In the genomic region with DNA sequence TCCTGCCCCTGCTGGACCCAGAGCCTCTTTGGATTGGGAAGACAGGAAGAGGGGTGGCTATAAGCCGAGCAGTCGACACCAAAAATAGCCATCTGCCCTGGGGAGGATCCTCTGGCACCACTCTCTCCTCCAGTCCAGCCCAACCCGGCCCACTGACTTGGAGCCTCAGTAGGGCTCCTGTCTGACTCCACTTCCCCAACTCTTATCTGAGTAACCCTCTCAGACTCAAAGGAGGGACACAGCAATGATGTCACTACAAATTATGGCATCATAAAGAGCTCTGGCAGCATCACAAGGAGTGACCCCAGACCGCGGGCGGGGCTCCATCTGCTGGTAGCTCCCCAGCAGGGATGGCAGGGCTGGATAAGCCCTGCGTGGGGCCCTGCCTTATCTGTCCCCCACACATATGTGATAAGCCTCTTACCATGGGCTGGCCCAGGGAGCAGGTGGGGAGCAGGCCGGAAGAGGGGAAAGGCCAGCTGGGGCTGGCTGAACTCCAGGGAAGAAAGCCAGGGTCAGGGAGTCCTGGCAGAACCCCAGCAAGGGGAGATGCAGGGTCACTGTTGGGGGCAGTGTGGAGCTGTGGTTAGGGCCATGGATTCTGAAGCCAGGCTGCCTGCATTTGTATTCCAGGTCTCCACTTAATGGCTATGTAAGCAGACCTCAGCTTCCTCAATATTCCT, we compare ENCODE assay signal across 1 cellular context.
TF ChIP-seq lines count a peak whose summit lies in the region.

No MANE protein-coding gene starts in this region.

TF ChIP-seq in K562, 482 proteins besides CTCF, POLR2A, EP300 and RAD21 (continued from another document and continues in another):
- TF ChIP-seq MYC (IDR thresholded peaks at IDR 0.05; ENCODE audit: low read depth, low read length), result peak; percentile 93
- TF ChIP-seq MYC (CRISPR knock-in tag; IDR thresholded peaks at IDR 0.05; ENCODE audit: borderline replicate concordance, low read depth), result 0 out of 2 replicates have a peak, but pooled peaks have one; percentile 3
- TF ChIP-seq CCNT2 (IDR thresholded peaks at IDR 0.05; ENCODE audit: borderline replicate concordance, extremely low read depth, insufficient read length, low read depth, low read length), result peak; percentile 100
- TF ChIP-seq HMG20B (CRISPR knock-in tag; IDR thresholded peaks at IDR 0.05), result no peak
- peak; percentile 99 for TF ChIP-seq NBN (IDR thresholded peaks at IDR 0.05; ENCODE audit: low read depth)
- peak; percentile 84 for TF ChIP-seq TAF1 (IDR thresholded peaks at IDR 0.05; ENCODE audit: control insufficient read depth, extremely low read depth, insufficient read depth, low read length, severe bottlenecking)
- TF ChIP-seq GTF2A2 (tag; IDR thresholded peaks at IDR 0.05), result no peak
- TF ChIP-seq ZZZ3 (IDR thresholded peaks at IDR 0.05), result no peak
- peak; percentile 97 for TF ChIP-seq ERF (CRISPR knock-in tag; IDR thresholded peaks at IDR 0.05)
- no peak for TF ChIP-seq TAF15 (IDR thresholded peaks at IDR 0.05; ENCODE audit: low read depth, low read length)
- TF ChIP-seq CHD4 (IDR thresholded peaks at IDR 0.05; ENCODE audit: insufficient read depth, insufficient replicate concordance, low read depth, low read length, poor library complexity, severe bottlenecking), result no peak
- TF ChIP-seq, protein P1, sequence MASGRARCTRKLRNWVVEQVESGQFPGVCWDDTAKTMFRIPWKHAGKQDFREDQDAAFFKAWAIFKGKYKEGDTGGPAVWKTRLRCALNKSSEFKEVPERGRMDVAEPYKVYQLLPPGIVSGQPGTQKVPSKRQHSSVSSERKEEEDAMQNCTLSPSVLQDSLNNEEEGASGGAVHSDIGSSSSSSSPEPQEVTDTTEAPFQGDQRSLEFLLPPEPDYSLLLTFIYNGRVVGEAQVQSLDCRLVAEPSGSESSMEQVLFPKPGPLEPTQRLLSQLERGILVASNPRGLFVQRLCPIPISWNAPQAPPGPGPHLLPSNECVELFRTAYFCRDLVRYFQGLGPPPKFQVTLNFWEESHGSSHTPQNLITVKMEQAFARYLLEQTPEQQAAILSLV (tag; IDR thresholded peaks at IDR 0.05), result peak; percentile 86
- no peak; the same call in 1 of the 2 replicates for TF ChIP-seq GTF2E2 (tag; IDR thresholded peaks at IDR 0.05)
- TF ChIP-seq ELF1 (tag; IDR thresholded peaks at IDR 0.05), result peak; percentile 97
- peak in 1 of 2 experiments; percentile 46; a peak in 1 of 4 replicates for TF ChIP-seq FOXA3 (CRISPR knock-in tag; conservative IDR thresholded peaks at IDR 0.05 in 1 of 2, IDR thresholded peaks at IDR 0.05 in 1 of 2)
- TF ChIP-seq MAX (CRISPR knock-in tag; IDR thresholded peaks at IDR 0.05), result peak; percentile 91
- peak; percentile 99 for TF ChIP-seq SMARCC2 (IDR thresholded peaks at IDR 0.05; ENCODE audit: low read depth)
- TF ChIP-seq SMARCB1 (IDR thresholded peaks at IDR 0.05; ENCODE audit: insufficient read length, low read depth), result no peak
- TF ChIP-seq NFATC3 (IDR thresholded peaks at IDR 0.05), result peak; percentile 45; the same call in 1 of the 2 replicates
- peak; percentile 98 for TF ChIP-seq MYNN (IDR thresholded peaks at IDR 0.05)
- no peak for TF ChIP-seq MYNN (CRISPR knock-in tag; IDR thresholded peaks at IDR 0.05)
- TF ChIP-seq ZBED1 (IDR thresholded peaks at IDR 0.05), result peak; percentile 97
- no peak for TF ChIP-seq XRCC4 (IDR thresholded peaks at IDR 0.05; ENCODE audit: extremely low read depth, insufficient read depth, insufficient read length)
- TF ChIP-seq, protein P2, sequence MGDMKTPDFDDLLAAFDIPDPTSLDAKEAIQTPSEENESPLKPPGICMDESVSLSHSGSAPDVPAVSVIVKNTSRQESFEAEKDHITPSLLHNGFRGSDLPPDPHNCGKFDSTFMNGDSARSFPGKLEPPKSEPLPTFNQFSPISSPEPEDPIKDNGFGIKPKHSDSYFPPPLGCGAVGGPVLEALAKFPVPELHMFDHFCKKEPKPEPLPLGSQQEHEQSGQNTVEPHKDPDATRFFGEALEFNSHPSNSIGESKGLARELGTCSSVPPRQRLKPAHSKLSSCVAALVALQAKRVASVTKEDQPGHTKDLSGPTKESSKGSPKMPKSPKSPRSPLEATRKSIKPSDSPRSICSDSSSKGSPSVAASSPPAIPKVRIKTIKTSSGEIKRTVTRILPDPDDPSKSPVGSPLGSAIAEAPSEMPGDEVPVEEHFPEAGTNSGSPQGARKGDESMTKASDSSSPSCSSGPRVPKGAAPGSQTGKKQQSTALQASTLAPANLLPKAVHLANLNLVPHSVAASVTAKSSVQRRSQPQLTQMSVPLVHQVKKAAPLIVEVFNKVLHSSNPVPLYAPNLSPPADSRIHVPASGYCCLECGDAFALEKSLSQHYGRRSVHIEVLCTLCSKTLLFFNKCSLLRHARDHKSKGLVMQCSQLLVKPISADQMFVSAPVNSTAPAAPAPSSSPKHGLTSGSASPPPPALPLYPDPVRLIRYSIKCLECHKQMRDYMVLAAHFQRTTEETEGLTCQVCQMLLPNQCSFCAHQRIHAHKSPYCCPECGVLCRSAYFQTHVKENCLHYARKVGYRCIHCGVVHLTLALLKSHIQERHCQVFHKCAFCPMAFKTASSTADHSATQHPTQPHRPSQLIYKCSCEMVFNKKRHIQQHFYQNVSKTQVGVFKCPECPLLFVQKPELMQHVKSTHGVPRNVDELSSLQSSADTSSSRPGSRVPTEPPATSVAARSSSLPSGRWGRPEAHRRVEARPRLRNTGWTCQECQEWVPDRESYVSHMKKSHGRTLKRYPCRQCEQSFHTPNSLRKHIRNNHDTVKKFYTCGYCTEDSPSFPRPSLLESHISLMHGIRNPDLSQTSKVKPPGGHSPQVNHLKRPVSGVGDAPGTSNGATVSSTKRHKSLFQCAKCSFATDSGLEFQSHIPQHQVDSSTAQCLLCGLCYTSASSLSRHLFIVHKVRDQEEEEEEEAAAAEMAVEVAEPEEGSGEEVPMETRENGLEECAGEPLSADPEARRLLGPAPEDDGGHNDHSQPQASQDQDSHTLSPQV (IDR thresholded peaks at IDR 0.05), result peak; percentile 89
- no peak for TF ChIP-seq ZNF408 (CRISPR knock-in tag; IDR thresholded peaks at IDR 0.05; ENCODE audit: low read depth)
- peak; percentile 29; the same call in 1 of the 2 replicates for TF ChIP-seq PKNOX1 (IDR thresholded peaks at IDR 0.05)
- no peak for TF ChIP-seq GTF3C2 (IDR thresholded peaks at IDR 0.05; ENCODE audit: borderline replicate concordance, extremely low read depth, insufficient read length)
- TF ChIP-seq, protein P3, sequence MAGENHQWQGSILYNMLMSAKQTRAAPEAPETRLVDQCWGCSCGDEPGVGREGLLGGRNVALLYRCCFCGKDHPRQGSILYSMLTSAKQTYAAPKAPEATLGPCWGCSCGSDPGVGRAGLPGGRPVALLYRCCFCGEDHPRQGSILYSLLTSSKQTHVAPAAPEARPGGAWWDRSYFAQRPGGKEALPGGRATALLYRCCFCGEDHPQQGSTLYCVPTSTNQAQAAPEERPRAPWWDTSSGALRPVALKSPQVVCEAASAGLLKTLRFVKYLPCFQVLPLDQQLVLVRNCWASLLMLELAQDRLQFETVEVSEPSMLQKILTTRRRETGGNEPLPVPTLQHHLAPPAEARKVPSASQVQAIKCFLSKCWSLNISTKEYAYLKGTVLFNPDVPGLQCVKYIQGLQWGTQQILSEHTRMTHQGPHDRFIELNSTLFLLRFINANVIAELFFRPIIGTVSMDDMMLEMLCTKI (IDR thresholded peaks at IDR 0.05; ENCODE audit: partially characterized antibody), result no peak
- peak; percentile 13 for TF ChIP-seq TBP (optimal IDR thresholded peaks at IDR 0.05; ENCODE audit: low read depth, low read length)
- peak; percentile 99 for TF ChIP-seq HDAC3 (IDR thresholded peaks at IDR 0.05; ENCODE audit: borderline replicate concordance, partially characterized antibody)
- TF ChIP-seq HLTF (IDR thresholded peaks at IDR 0.05), result peak; percentile 100
- TF ChIP-seq ZNF717 (CRISPR knock-in tag; IDR thresholded peaks at IDR 0.05), result no peak
- TF ChIP-seq, protein P4, sequence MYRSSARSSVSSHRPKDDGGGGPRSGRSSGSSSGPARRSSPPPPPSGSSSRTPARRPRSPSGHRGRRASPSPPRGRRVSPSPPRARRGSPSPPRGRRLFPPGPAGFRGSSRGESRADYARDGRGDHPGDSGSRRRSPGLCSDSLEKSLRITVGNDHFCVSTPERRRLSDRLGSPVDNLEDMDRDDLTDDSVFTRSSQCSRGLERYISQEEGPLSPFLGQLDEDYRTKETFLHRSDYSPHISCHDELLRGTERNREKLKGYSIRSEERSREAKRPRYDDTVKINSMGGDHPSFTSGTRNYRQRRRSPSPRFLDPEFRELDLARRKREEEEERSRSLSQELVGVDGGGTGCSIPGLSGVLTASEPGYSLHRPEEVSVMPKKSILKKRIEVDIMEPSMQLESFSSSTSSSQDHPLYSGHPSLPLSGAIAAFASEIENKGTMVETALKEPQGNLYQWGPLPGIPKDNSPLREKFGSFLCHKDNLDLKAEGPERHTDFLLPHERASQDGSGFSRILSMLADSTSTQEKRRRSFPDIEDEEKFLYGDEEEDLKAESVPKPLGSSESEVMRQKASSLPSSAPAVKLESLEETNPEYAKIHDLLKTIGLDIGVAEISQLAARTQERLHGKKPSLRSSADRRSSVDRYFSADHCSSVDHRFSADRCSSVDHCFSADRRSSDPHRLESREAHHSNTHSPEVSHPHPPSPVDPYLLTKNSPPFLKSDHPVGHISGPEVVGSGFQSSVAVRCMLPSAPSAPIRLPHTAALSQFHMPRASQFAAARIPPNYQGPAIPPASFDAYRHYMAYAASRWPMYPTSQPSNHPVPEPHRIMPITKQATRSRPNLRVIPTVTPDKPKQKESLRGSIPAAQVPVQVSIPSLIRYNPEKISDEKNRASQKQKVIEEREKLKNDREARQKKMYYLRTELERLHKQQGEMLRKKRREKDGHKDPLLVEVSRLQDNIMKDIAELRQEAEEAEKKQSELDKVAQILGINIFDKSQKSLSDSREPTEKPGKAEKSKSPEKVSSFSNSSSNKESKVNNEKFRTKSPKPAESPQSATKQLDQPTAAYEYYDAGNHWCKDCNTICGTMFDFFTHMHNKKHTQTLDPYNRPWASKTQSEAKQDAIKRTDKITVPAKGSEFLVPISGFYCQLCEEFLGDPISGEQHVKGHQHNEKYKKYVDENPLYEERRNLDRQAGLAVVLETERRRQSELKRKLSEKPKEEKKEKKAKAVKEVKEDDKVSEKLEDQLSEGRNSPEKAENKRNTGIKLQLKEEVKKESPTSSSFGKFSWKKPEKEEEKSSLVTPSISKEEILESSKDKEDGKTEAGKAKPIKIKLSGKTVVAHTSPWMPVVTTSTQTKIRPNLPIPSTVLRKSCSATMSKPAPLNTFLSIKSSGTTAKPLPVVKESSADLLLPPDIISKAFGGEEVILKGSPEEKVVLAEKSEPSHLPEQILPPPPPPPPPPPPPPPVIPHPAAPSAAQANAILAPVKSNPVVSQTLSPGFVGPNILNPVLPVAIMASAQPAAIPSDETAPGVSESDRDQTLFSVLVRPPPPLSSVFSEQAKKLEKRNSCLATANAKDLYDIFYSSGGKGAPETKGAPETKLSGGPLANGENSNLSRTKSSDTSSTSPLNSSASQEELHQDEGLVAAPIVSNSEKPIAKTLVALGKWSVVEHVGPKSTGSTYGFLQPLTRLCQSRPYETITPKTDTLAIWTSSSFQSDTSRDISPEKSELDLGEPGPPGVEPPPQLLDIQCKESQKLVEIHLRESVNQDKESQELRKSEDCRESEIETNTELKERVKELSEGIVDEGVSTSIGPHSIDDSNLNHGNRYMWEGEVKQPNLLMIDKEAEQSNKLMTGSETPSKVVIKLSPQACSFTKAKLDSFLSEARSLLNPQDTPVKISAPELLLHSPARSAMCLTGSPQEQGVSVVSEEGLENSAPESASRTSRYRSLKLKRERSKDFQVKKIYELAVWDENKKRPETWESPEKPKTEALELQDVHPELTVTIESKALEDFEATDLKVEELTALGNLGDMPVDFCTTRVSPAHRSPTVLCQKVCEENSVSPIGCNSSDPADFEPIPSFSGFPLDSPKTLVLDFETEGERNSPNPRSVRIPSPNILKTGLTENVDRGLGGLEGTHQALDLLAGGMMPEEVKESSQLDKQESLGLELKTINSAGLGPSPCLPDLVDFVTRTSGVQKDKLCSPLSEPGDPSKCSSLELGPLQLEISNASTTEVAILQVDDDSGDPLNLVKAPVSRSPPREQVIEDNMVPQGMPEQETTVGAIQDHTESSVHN (IDR thresholded peaks at IDR 0.05; ENCODE audit: borderline replicate concordance in 1 of 2, low read depth in 1 of 2), result peak in 1 of 2 experiments; percentile 95; a peak in 2 of 4 replicates
- TF ChIP-seq GABPB1 (CRISPR knock-in tag; IDR thresholded peaks at IDR 0.05), result peak; percentile 82; the same call in 1 of the 2 replicates
- peak; percentile 82; the same call in 1 of the 2 replicates for TF ChIP-seq CREB5 (CRISPR knock-in tag; IDR thresholded peaks at IDR 0.05)
